ENCODE assay signal across 1 cellular context in genomic region chr3:58188921-58189451, GRCh38.
TF ChIP-seq lines count a peak whose summit lies in the region.

No MANE protein-coding gene starts in this region.

TF ChIP-seq in GM12878, 131 proteins besides CTCF, POLR2A, EP300 and RAD21:
- TF ChIP-seq NR2F1 (conservative IDR thresholded peaks at IDR 0.05) = peak; percentile 64; the same call in 1 of the 2 replicates
- TF ChIP-seq BHLHE40 (IDR thresholded peaks at IDR 0.05; ENCODE audit: borderline replicate concordance in 1 of 2, low read depth in 2 of 2, low read length in 1 of 2) = no peak
- TF ChIP-seq, protein P1, sequence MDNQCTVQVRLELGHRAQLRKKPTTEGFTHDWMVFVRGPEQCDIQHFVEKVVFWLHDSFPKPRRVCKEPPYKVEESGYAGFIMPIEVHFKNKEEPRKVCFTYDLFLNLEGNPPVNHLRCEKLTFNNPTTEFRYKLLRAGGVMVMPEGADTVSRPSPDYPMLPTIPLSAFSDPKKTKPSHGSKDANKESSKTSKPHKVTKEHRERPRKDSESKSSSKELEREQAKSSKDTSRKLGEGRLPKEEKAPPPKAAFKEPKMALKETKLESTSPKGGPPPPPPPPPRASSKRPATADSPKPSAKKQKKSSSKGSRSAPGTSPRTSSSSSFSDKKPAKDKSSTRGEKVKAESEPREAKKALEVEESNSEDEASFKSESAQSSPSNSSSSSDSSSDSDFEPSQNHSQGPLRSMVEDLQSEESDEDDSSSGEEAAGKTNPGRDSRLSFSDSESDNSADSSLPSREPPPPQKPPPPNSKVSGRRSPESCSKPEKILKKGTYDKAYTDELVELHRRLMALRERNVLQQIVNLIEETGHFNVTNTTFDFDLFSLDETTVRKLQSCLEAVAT (IDR thresholded peaks at IDR 0.05) = no peak
